Comparison of ENCODE assay signal across 15 cellular contexts in the genomic region with DNA sequence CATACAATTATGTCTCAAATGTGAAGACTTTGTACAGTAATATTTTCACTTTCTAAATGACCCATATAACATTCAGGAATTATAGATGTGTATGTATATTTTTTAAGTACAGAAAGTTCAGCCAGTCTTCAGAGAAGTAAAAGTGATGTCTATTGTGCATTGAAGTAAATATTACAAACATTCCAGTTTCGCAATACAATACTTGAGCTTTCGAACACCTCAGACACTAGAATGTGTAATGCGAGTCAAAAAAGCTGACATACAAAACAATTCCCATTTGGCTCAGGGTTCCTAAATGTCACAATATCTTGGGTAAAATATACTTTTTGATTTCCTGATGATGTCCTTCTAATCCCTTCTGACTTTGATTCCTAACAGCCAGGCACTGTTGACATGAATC.
"Had no signal": no experiment of that assay in that cellular context is flagged by ENCODE, and none has a peak within 500 bp of the region (broad histone marks: within the 10 kb centered on the region; RNA-seq: fewer than 3 reads in every experiment).

No MANE protein-coding gene starts in this region.

- H3K4me3 ChIP-seq: lower lobe of right lung, ovary, thyroid gland had no signal

- FAIRE-seq: endothelial cell of umbilical vein had no signal

- H3K27me3 ChIP-seq: foreskin keratinocyte, ovary, thyroid gland had no signal

- ATAC-seq: activated CD8-positive, alpha-beta T cell treated with anti-CD3 and anti-CD28 coated beads, Interleukin-2, amount 10 ng/mL, durations not matched to agents 7 days and 5 days; foreskin keratinocyte; left cardiac atrium; lower lobe of right lung; stimulated activated effector memory CD8-positive, alpha-beta T cell treated with anti-CD3 and anti-CD28 coated beads, Interleukin-12 subunit alpha, Interleukin-12 subunit beta, amount 100 ng/mL, for 72 hours had no signal

- H3K27ac ChIP-seq: foreskin keratinocyte, lower lobe of right lung, ovary, thyroid gland had no signal

- DNase-seq: activated CD4-positive, alpha-beta T cell treated with anti-CD3 and anti-CD28 coated beads, Interleukin-2, amount 10 ng/mL, durations not matched to agents 24 days and 14 days; activated CD4-positive, CD25-positive, alpha-beta regulatory T cell; activated CD8-positive, alpha-beta memory T cell treated with anti-CD3 and anti-CD28 coated beads, Interleukin-2, amount 50 U/mL, for 4 hours; activated CD8-positive, alpha-beta T cell treated with anti-CD3 and anti-CD28 coated beads, Interleukin-2, amount 10 ng/mL, durations not matched to agents 7 days and 5 days; central memory CD4-positive, alpha-beta T cell; cortex of kidney; effector CD4-positive, alpha-beta T cell; head of caudate nucleus; left cardiac atrium; lower lobe of right lung; ovary; thyroid gland had no signal

- H3K9me3 ChIP-seq: lower lobe of right lung, ovary, thyroid gland had no signal

- H3K36me3 ChIP-seq: lower lobe of right lung, ovary, thyroid gland had no signal

- H3K4me1 ChIP-seq: foreskin keratinocyte, lower lobe of right lung, thyroid gland had no signal
